9 cellular contexts compared by ENCODE assay signal in the genomic region with DNA sequence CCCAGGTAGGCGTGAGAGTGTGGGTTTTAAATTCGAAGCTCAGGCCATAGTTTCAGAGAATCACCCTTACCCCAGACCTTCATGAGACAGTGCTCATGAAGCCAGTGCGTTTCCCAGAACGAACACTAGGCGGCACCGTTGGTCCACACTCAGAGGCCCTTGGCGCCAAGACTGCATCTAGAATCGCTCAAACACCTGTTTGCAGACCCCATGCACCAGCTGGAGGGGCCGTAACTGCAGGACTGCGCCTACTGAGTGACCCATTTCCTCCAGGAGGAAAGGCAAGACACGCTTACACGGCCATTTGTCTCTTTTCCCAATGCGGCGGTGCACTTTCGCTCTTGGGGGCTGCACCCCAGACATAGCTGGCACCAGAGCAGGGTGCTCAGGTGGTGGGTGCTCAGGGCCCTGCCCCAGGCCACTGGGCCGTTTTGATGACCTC. TPM values are rescaled to one million over a fixed set of nuclear protein-coding genes. Genes with fewer than 3 reads are reported as not detected.
A peak's percentile ranks its signal among the peaks of the same experiment; 100 is the strongest.
DNase-seq lines count a peak whose midpoint lies in the region; ATAC-seq and TF ChIP-seq lines count a peak whose summit lies in the region.
"Had no signal": no experiment of that assay in that cellular context is flagged by ENCODE, and none has a peak within 500 bp of the region (broad histone marks: within the 10 kb centered on the region; RNA-seq: fewer than 3 reads in every experiment).

No MANE protein-coding gene starts in this region.

- H3K27me3 Mint-ChIP-seq in CD14-positive monocyte (ENCODE audit: low read depth in 3 of 3): peaks cover 23 to 44% (median 27%) of the 10 kb centered on the region in 3 donors
- H3K27me3 Mint-ChIP-seq in activated T-helper 1 cell treated with anti-CD3 and anti-CD28 coated beads, Interleukin-12 subunit alpha, Interleukin-12 subunit beta, Interleukin-2, Interleukin-4 antibody, amounts not matched to agents 30 ng/mL and 10 ng/mL and 1 ng/mL, durations not matched to agents 14 hours and 24 hours and 36 hours (ENCODE audit: insufficient read depth): peaks cover 2% of the 10 kb centered on the region
- H3K27me3 Mint-ChIP-seq: IgD-negative memory B cell had no signal

- H2AFZ ChIP-seq in Karpas-422 (ENCODE audit: low read length): no peak overlapping the region

- no peaks in the 10 kb centered on the region for H3K9me2 ChIP-seq in Karpas-422 (replicated peaks; ENCODE audit: insufficient read depth, low read length)

- peaks cover 7% of the 10 kb centered on the region for H3K4me1 Mint-ChIP-seq in CD14-positive monocyte
- H3K4me1 Mint-ChIP-seq in activated T-helper 1 cell treated with anti-CD3 and anti-CD28 coated beads, Interleukin-12 subunit alpha, Interleukin-12 subunit beta, Interleukin-2, Interleukin-4 antibody, amounts not matched to agents 30 ng/mL and 10 ng/mL and 1 ng/mL, durations not matched to agents 14 hours and 24 hours and 36 hours (ENCODE audit: low read depth): peaks cover 39% of the 10 kb centered on the region

- intact Hi-C loops in CD14-positive monocyte (cut with micrococcal nuclease): loop anchor here (1.0 to 5.0 kb wide), 4 partner anchors 72 to 426 kb away; partner anchors contain the start of genes USB1 (in 2 of the 2) and ZNF319 (in 2 of the 2)
- intact Hi-C loops in activated T-helper 1 cell treated with anti-CD3 and anti-CD28 coated beads, Interleukin-12 subunit alpha, Interleukin-12 subunit beta, Interleukin-2, Interleukin-4 antibody, amounts not matched to agents 30 ng/mL and 10 ng/mL and 1 ng/mL, durations not matched to agents 14 hours and 24 hours and 36 hours (cut with micrococcal nuclease): loop anchor here (1.0 to 10.0 kb wide), 10 partner anchors 15 to 421 kb away; partner anchors contain the start of genes CCDC102A and KATNB1

- peak; percentile 66 for DNase-seq in CD14-positive monocyte (ENCODE audit: low spot score)
- DNase-seq in Karpas-422: peak; percentile 90
- DNase-seq in RPMI7951 (ENCODE audit: low read depth): peak; percentile 53
- peak; percentile 74 for DNase-seq in activated T-helper 1 cell treated with anti-CD3 and anti-CD28 coated beads, Interleukin-12 subunit alpha, Interleukin-12 subunit beta, Interleukin-2, Interleukin-4 antibody, amounts not matched to agents 30 ng/mL and 10 ng/mL and 1 ng/mL, durations not matched to agents 14 hours and 24 hours and 36 hours (ENCODE audit: low spot score)
- DNase-seq in fibroblast of villous mesenchyme (ENCODE audit: low read depth): peak; percentile 64
- DNase-seq in omental fat pad (ENCODE audit: low spot score): peak; percentile 94
- peak; percentile 29 for DNase-seq in thoracic aorta (ENCODE audit: low spot score)

- no peaks in the 10 kb centered on the region for H4K20me1 ChIP-seq in Karpas-422 (ENCODE audit: insufficient read depth, low read depth, low read length)

- H3K4me1 ChIP-seq in Karpas-422 (ENCODE audit: low read length): no peaks in the 10 kb centered on the region
- peaks cover 0 to 3% of the 10 kb centered on the region in 2 donors for H3K4me1 ChIP-seq in thoracic aorta (ENCODE audit: control insufficient read depth in 1 of 2, low read depth in 2 of 2)

- peak overlapping the region in 1 of 2 donors; percentile 21 for H3K4me3 Mint-ChIP-seq in CD14-positive monocyte
- no peak overlapping the region for H3K4me3 Mint-ChIP-seq in activated T-helper 1 cell treated with anti-CD3 and anti-CD28 coated beads, Interleukin-12 subunit alpha, Interleukin-12 subunit beta, Interleukin-2, Interleukin-4 antibody, amounts not matched to agents 30 ng/mL and 10 ng/mL and 1 ng/mL, durations not matched to agents 14 hours and 24 hours and 36 hours

- H3K9ac ChIP-seq in Karpas-422 (ENCODE audit: low read length): no peak overlapping the region

- ATAC-seq in GM19372 (IDR thresholded peaks at IDR 0.05; ENCODE audit: low read depth, unreplicated experiment) (peak; percentile 69), omental fat pad (ENCODE audit: low FRiP score) (peak; percentile 67), thoracic aorta (ENCODE audit: insufficient number of reproducible peaks, low FRiP score, low read depth) (no peak)

- H3K27ac ChIP-seq in Karpas-422 (ENCODE audit: low read length): no peak overlapping the region
- H3K27ac ChIP-seq in thoracic aorta: no peak overlapping the region

- no peak overlapping the region for H3K4me3 ChIP-seq in Karpas-422 (ENCODE audit: low read length)
- no peak overlapping the region for H3K4me3 ChIP-seq in fibroblast of villous mesenchyme (ENCODE audit: low read depth, low read length)
- H3K4me3 ChIP-seq in thoracic aorta: no peak overlapping the region

- peak; percentile 95 for TF ChIP-seq CTCF in CD14-positive monocyte (IDR thresholded peaks at IDR 0.05)
- peak; percentile 99 for TF ChIP-seq CTCF in fibroblast of villous mesenchyme (IDR thresholded peaks at IDR 0.05; ENCODE audit: insufficient read depth, low read depth, low read length)
- TF ChIP-seq CTCF in omental fat pad (IDR thresholded peaks at IDR 0.05): peak in 2 of 3 donors; percentile 82 to 88
- TF ChIP-seq CTCF in thoracic aorta (IDR thresholded peaks at IDR 0.05): peak; percentile 93

- H3K79me2 ChIP-seq in Karpas-422 (ENCODE audit: low read length): no peaks in the 10 kb centered on the region

- H3K36me3 Mint-ChIP-seq in CD14-positive monocyte: no peaks in the 10 kb centered on the region
- H3K36me3 Mint-ChIP-seq in activated T-helper 1 cell treated with anti-CD3 and anti-CD28 coated beads, Interleukin-12 subunit alpha, Interleukin-12 subunit beta, Interleukin-2, Interleukin-4 antibody, amounts not matched to agents 30 ng/mL and 10 ng/mL and 1 ng/mL, durations not matched to agents 14 hours and 24 hours and 36 hours (ENCODE audit: low read depth): peaks cover 9% of the 10 kb centered on the region
- H3K36me3 Mint-ChIP-seq: IgD-negative memory B cell had no signal

- H3K36me3 ChIP-seq in Karpas-422 (ENCODE audit: insufficient read depth, low read length) (no peaks in the 10 kb centered on the region), thoracic aorta (no peaks in the 10 kb centered on the region)

- peak overlapping the region in 1 of 7 donors; percentile 63 for H3K27ac Mint-ChIP-seq in CD14-positive monocyte
- peak overlapping the region; percentile 8 for H3K27ac Mint-ChIP-seq in activated T-helper 1 cell treated with anti-CD3 and anti-CD28 coated beads, Interleukin-12 subunit alpha, Interleukin-12 subunit beta, Interleukin-2, Interleukin-4 antibody, amounts not matched to agents 30 ng/mL and 10 ng/mL and 1 ng/mL, durations not matched to agents 14 hours and 24 hours and 36 hours

- peaks cover 0 to 3% (median 0%) of the 10 kb centered on the region in 7 donors for H3K9me3 Mint-ChIP-seq in CD14-positive monocyte
- no peaks in the 10 kb centered on the region for H3K9me3 Mint-ChIP-seq in activated T-helper 1 cell treated with anti-CD3 and anti-CD28 coated beads, Interleukin-12 subunit alpha, Interleukin-12 subunit beta, Interleukin-2, Interleukin-4 antibody, amounts not matched to agents 30 ng/mL and 10 ng/mL and 1 ng/mL, durations not matched to agents 14 hours and 24 hours and 36 hours
- H3K9me3 Mint-ChIP-seq: IgD-negative memory B cell had no signal

- H3K27me3 ChIP-seq in Karpas-422 (ENCODE audit: low read length) (no peaks in the 10 kb centered on the region), thoracic aorta (replicated peaks; ENCODE audit: insufficient read depth) (no peaks in the 10 kb centered on the region)

- no peak overlapping the region for H3K4me2 ChIP-seq in Karpas-422 (ENCODE audit: low read depth, low read length, poor library complexity, severe bottlenecking)

- H3K9me3 ChIP-seq in Karpas-422 (ENCODE audit: low read length): no peaks in the 10 kb centered on the region
- H3K9me3 ChIP-seq in thoracic aorta: no peaks in the 10 kb centered on the region

RNA-seq across cellular contexts. Expression of gene ADGRG5, which starts 34.0 kb away (rescaled TPM):
- 1 to 10 TPM in 1 of 2 donors, under 1 TPM in 1; 0.97 to 1.2 TPM for polyA plus RNA-seq in CD14-positive monocyte
- 2.9 and 3.0 TPM in 2 replicates for total RNA-seq in Karpas-422 (2014; rRNA removed; shearing (Covaris generic); ENCODE audit: low replicate concordance)
- total RNA-seq in RPMI7951 (2014; rRNA removed; shearing (Covaris generic)): 0.24 TPM in 1 of 2 replicates, not detected in the other
- total RNA-seq in activated T-helper 1 cell treated with anti-CD3 and anti-CD28 coated beads, Interleukin-12 subunit alpha, Interleukin-12 subunit beta, Interleukin-2, Interleukin-4 antibody, amounts not matched to agents 30 ng/mL and 10 ng/mL and 1 ng/mL, durations not matched to agents 14 hours and 24 hours and 36 hours: 5.8 and 7.4 TPM in 2 replicates
- total RNA-seq in fibroblast of villous mesenchyme: not detected in 2 replicates
- under 1 TPM in 2 of 4 donors, not detected in 2; 0.31 to 0.37 TPM for total RNA-seq in omental fat pad
- under 1 TPM in 1 of 2 donors, not detected in 1; 0.27 TPM for total RNA-seq in thoracic aorta

RNA-seq across cellular contexts. Expression of gene CCDC102A, which starts 40.1 kb away (rescaled TPM):
- not detected for polyA plus RNA-seq in CD14-positive monocyte
- 5.9 and 25.7 TPM in 2 replicates for total RNA-seq in Karpas-422 (2014; rRNA removed; shearing (Covaris generic); ENCODE audit: low replicate concordance)
- 11.3 and 13.3 TPM in 2 replicates for total RNA-seq in RPMI7951 (2014; rRNA removed; shearing (Covaris generic))
- 5.7 and 7.3 TPM in 2 replicates for total RNA-seq in activated T-helper 1 cell treated with anti-CD3 and anti-CD28 coated beads, Interleukin-12 subunit alpha, Interleukin-12 subunit beta, Interleukin-2, Interleukin-4 antibody, amounts not matched to agents 30 ng/mL and 10 ng/mL and 1 ng/mL, durations not matched to agents 14 hours and 24 hours and 36 hours
- total RNA-seq in fibroblast of villous mesenchyme (11.6 and 15.1 TPM in 2 replicates), omental fat pad (1 to 10 TPM; 3.5 to 9.8 (median 7.8) TPM), thoracic aorta (10 to 100 TPM; 26.4 to 43.2 TPM)

RNA-seq across cellular contexts. Expression of gene ADGRG1, which starts 52.0 kb away (rescaled TPM):
- under 1 TPM; 0.08 to 0.39 TPM for polyA plus RNA-seq in CD14-positive monocyte
- total RNA-seq in Karpas-422 (2014; rRNA removed; shearing (Covaris generic); ENCODE audit: low replicate concordance): not detected in 2 replicates
- 3.7 and 9.8 TPM in 2 replicates for total RNA-seq in RPMI7951 (2014; rRNA removed; shearing (Covaris generic))
- 6.4 and 7.7 TPM in 2 replicates for total RNA-seq in activated T-helper 1 cell treated with anti-CD3 and anti-CD28 coated beads, Interleukin-12 subunit alpha, Interleukin-12 subunit beta, Interleukin-2, Interleukin-4 antibody, amounts not matched to agents 30 ng/mL and 10 ng/mL and 1 ng/mL, durations not matched to agents 14 hours and 24 hours and 36 hours
- 0.97 and 1.3 TPM in 2 replicates for total RNA-seq in fibroblast of villous mesenchyme
- total RNA-seq in omental fat pad: 10 to 100 TPM; 15.3 to 99.1 (median 70.5) TPM
- total RNA-seq in thoracic aorta: 10 to 100 TPM in 1 of 2 donors, 1 to 10 TPM in 1; 5.4 to 79.1 TPM

Comparison
In these comparisons a context has a peak if more than half of its experiments do, and no peak if none do; other contexts are left out.
1. DNase-seq: peak in every context shown above with its lines; median percentile 94 in omental fat pad; 90 in Karpas-422; 74 in activated T-helper 1 cell treated with anti-CD3 and anti-CD28 coated beads, Interleukin-12 subunit alpha, Interleukin-12 subunit beta, Interleukin-2, Interleukin-4 antibody, amounts not matched to agents 30 ng/mL and 10 ng/mL and 1 ng/mL, durations not matched to agents 14 hours and 24 hours and 36 hours; 66 in CD14-positive monocyte; 64 in fibroblast of villous mesenchyme; 53 in RPMI7951; 29 in thoracic aorta.